ENCODE assay signal across 28 cellular contexts in genomic region chr2:19571773-19572172, GRCh38.
"Had no signal": no experiment of that assay in that cellular context is flagged by ENCODE, and none has a peak within 500 bp of the region (broad histone marks: within the 10 kb centered on the region; RNA-seq: fewer than 3 reads in every experiment).

No MANE protein-coding gene starts in this region.

- H3K27me3 ChIP-seq: stomach, testis, thyroid gland, tibial artery, tibial nerve, transverse colon, upper lobe of left lung, upper lobe of right lung, uterus, vagina had no signal

- H3K4me3 Mint-ChIP-seq: stimulated activated effector memory CD8-positive, alpha-beta T cell treated with anti-CD3 and anti-CD28 coated beads, Interleukin-12 subunit alpha, Interleukin-12 subunit beta, amount 100 ng/mL, for 72 hours; stimulated activated memory B cell treated with anti-CD40 and anti-IgM and Interleukin-4, amounts not matched to agents 10 μg/mL and 1 μg/mL and 100 μg/mL, for 72 hours; stimulated activated naive B cell treated with anti-CD40 and anti-IgM and Interleukin-4, amounts not matched to agents 10 μg/mL and 1 μg/mL and 100 μg/mL, for 72 hours; stimulated activated naive CD8-positive, alpha-beta T cell treated with anti-CD3 and anti-CD28 coated beads, Interleukin-15, amount 100 ng/mL, for 72 hours; stimulated activated naive CD8-positive, alpha-beta T cell treated with anti-CD3 and anti-CD28 coated beads, Interleukin-15, Interleukin-2, amounts not matched to agents 100 ng/mL and 50 ng/mL, for 24 hours; type B pancreatic cell had no signal

- H3K9me3 ChIP-seq: stomach, suprapubic skin, testis, thoracic aorta, thyroid gland, tibial artery, tibial nerve, transverse colon, upper lobe of left lung, upper lobe of right lung, uterus, vagina had no signal

- H3K27ac ChIP-seq: stomach, suprapubic skin, testis, thoracic aorta, thyroid gland, tibial artery, tibial nerve, transverse colon, upper lobe of left lung, upper lobe of right lung, uterus, vagina had no signal

- H3K36me3 ChIP-seq: stomach, suprapubic skin, thoracic aorta, thyroid gland, tibial artery, tibial nerve, transverse colon, upper lobe of left lung, upper lobe of right lung, uterus, vagina had no signal

- H3K9me3 Mint-ChIP-seq: stimulated activated effector memory CD8-positive, alpha-beta T cell treated with anti-CD3 and anti-CD28 coated beads, Interleukin-12 subunit alpha, Interleukin-12 subunit beta, amount 100 ng/mL, for 72 hours; stimulated activated memory B cell treated with anti-CD40 and anti-IgM and Interleukin-4, amounts not matched to agents 10 μg/mL and 1 μg/mL and 100 μg/mL, for 72 hours; stimulated activated naive B cell treated with anti-CD40 and anti-IgM and Interleukin-4, amounts not matched to agents 10 μg/mL and 1 μg/mL and 100 μg/mL, for 72 hours; stimulated activated naive CD8-positive, alpha-beta T cell treated with anti-CD3 and anti-CD28 coated beads, Interleukin-15, amount 100 ng/mL, for 72 hours; stimulated activated naive CD8-positive, alpha-beta T cell treated with anti-CD3 and anti-CD28 coated beads, Interleukin-15, Interleukin-2, amounts not matched to agents 100 ng/mL and 50 ng/mL, for 24 hours; type B pancreatic cell had no signal

- H3K4me3 ChIP-seq: stomach, suprapubic skin, testis, thoracic aorta, thyroid gland, tibial artery, tibial nerve, transverse colon, upper lobe of left lung, upper lobe of right lung, uterus, vagina had no signal

- H3K27ac Mint-ChIP-seq: stimulated activated effector memory CD8-positive, alpha-beta T cell treated with anti-CD3 and anti-CD28 coated beads, Interleukin-12 subunit alpha, Interleukin-12 subunit beta, amount 100 ng/mL, for 72 hours; stimulated activated memory B cell treated with anti-CD40 and anti-IgM and Interleukin-4, amounts not matched to agents 10 μg/mL and 1 μg/mL and 100 μg/mL, for 72 hours; stimulated activated naive B cell treated with anti-CD40 and anti-IgM and Interleukin-4, amounts not matched to agents 10 μg/mL and 1 μg/mL and 100 μg/mL, for 72 hours; stimulated activated naive CD8-positive, alpha-beta T cell treated with anti-CD3 and anti-CD28 coated beads, Interleukin-15, amount 100 ng/mL, for 72 hours; stimulated activated naive CD8-positive, alpha-beta T cell treated with anti-CD3 and anti-CD28 coated beads, Interleukin-15, Interleukin-2, amounts not matched to agents 100 ng/mL and 50 ng/mL, for 24 hours; type B pancreatic cell had no signal

- H3K36me3 Mint-ChIP-seq: stimulated activated effector memory CD8-positive, alpha-beta T cell treated with anti-CD3 and anti-CD28 coated beads, Interleukin-12 subunit alpha, Interleukin-12 subunit beta, amount 100 ng/mL, for 72 hours; stimulated activated memory B cell treated with anti-CD40 and anti-IgM and Interleukin-4, amounts not matched to agents 10 μg/mL and 1 μg/mL and 100 μg/mL, for 72 hours; stimulated activated naive B cell treated with anti-CD40 and anti-IgM and Interleukin-4, amounts not matched to agents 10 μg/mL and 1 μg/mL and 100 μg/mL, for 72 hours; type B pancreatic cell had no signal

- DNase-seq: stimulated activated CD4-positive, alpha-beta T cell treated with anti-CD3 and anti-CD28 coated beads, Interleukin-2, amount 100 ng/mL, for 48 hours; stimulated activated CD4-positive, alpha-beta T cell treated with anti-CD3 and anti-CD28 coated beads, Interleukin-4, amount 100 ng/mL, for 1 hour; stimulated activated CD4-positive, alpha-beta T cell treated with anti-CD3 and anti-CD28 coated beads, Interleukin-4, amount 100 ng/mL, for 24 hours; stimulated activated CD4-positive, alpha-beta T cell treated with anti-CD3 and anti-CD28 coated beads, Interleukin-4, amount 100 ng/mL, for 4 hours; stimulated activated CD8-positive, alpha-beta memory T cell treated with anti-CD3 and anti-CD28 coated beads, Interleukin-4, amount 100 ng/mL, for 48 hours; stimulated activated naive B cell treated with anti-CD40 and anti-IgM and Interleukin-4, amounts not matched to agents 10 μg/mL and 1 μg/mL and 100 μg/mL, for 72 hours; stimulated activated naive CD4-positive, alpha-beta T cell; stimulated activated naive CD4-positive, alpha-beta T cell treated with Interleukin-2 at 50 U/mL for 16 hours; stimulated activated naive CD8-positive, alpha-beta T cell treated with anti-CD3 and anti-CD28 coated beads, Interleukin-15, amount 100 ng/mL, for 72 hours; stimulated activated naive CD8-positive, alpha-beta T cell treated with anti-CD3 and anti-CD28 coated beads, Interleukin-15, Interleukin-2, amounts not matched to agents 100 U/mL and 50 U/mL, for 24 hours; stomach; substantia nigra; testis; thyroid gland; tibial artery; transverse colon; trophoblast cell; upper lobe of right lung; uterus had no signal

- ATAC-seq: stimulated activated memory B cell treated with anti-CD40 and anti-IgM and Interleukin-4, amounts not matched to agents 10 μg/mL and 1 μg/mL and 100 μg/mL, for 72 hours; stimulated activated naive B cell treated with anti-CD40 and anti-IgM and Interleukin-4, amounts not matched to agents 10 μg/mL and 1 μg/mL and 100 μg/mL, for 72 hours; stimulated activated naive CD8-positive, alpha-beta T cell treated with anti-CD3 and anti-CD28 coated beads, Interleukin-15, amount 100 ng/mL, for 72 hours; stimulated activated naive CD8-positive, alpha-beta T cell treated with anti-CD3 and anti-CD28 coated beads, Interleukin-15, Interleukin-2, amounts not matched to agents 100 U/mL and 50 U/mL, for 24 hours; upper lobe of right lung had no signal

- H3K4me1 Mint-ChIP-seq: stimulated activated effector memory CD8-positive, alpha-beta T cell treated with anti-CD3 and anti-CD28 coated beads, Interleukin-12 subunit alpha, Interleukin-12 subunit beta, amount 100 ng/mL, for 72 hours; stimulated activated memory B cell treated with anti-CD40 and anti-IgM and Interleukin-4, amounts not matched to agents 10 μg/mL and 1 μg/mL and 100 μg/mL, for 72 hours; stimulated activated naive B cell treated with anti-CD40 and anti-IgM and Interleukin-4, amounts not matched to agents 10 μg/mL and 1 μg/mL and 100 μg/mL, for 72 hours; stimulated activated naive CD8-positive, alpha-beta T cell treated with anti-CD3 and anti-CD28 coated beads, Interleukin-15, amount 100 ng/mL, for 72 hours had no signal

- H3K4me1 ChIP-seq: thyroid gland, uterus had no signal

- H3K27me3 Mint-ChIP-seq: stimulated activated naive B cell treated with anti-CD40 and anti-IgM and Interleukin-4, amounts not matched to agents 10 μg/mL and 1 μg/mL and 100 μg/mL, for 72 hours had no signal
